10 cellular contexts compared by ENCODE assay signal in genomic region chr9:92590386-92590785, GRCh38. TPM values are rescaled to one million over a fixed set of nuclear protein-coding genes. Genes with fewer than 3 reads are reported as not detected.
DNase-seq lines count a peak whose midpoint lies in the region; ATAC-seq and TF ChIP-seq lines count a peak whose summit lies in the region.
"Had no signal": no experiment of that assay in that cellular context is flagged by ENCODE, and none has a peak within 500 bp of the region (broad histone marks: within the 10 kb centered on the region; RNA-seq: fewer than 3 reads in every experiment).

No MANE protein-coding gene starts in this region.

- H2BK15ac ChIP-seq in IMR-90 (ENCODE audit: low read depth, low read length): no peak overlapping the region

- no peak for TF ChIP-seq RAD21 in IMR-90 (IDR thresholded peaks at IDR 0.05; ENCODE audit: low read length)

- H3K79me1 ChIP-seq in IMR-90 (ENCODE audit: low read depth in 1 of 2, low read length in 2 of 2): no peaks in the 10 kb centered on the region

- TF ChIP-seq POLR2A in IMR-90 (IDR thresholded peaks at IDR 0.05; ENCODE audit: low read depth, low read length): no peak
- TF ChIP-seq POLR2A in gastrocnemius medialis (IDR thresholded peaks at IDR 0.05): no peak

- no peak overlapping the region for H2BK5ac ChIP-seq in IMR-90 (ENCODE audit: low read depth, low read length, poor library complexity, severe bottlenecking)

- BruUV-seq in IMR-90 (replicated peaks; lab: Mats Ljungman, UMichigan) (no TSS peak), OCI-LY7 (replicated peaks; lab: Mats Ljungman, UMichigan) (no TSS peak)

- no peak overlapping the region for H3K4me2 ChIP-seq in IMR-90 (ENCODE audit: low read depth, low read length)
- no peak overlapping the region for H3K4me2 ChIP-seq in OCI-LY7 (ENCODE audit: low read length)

- no peak overlapping the region for H2BK20ac ChIP-seq in IMR-90 (ENCODE audit: low read depth, low read length)

- in situ Hi-C loops in IMR-90 (cut with MboI; ENCODE audit: low sequenced_read_pairs): no loop called here
- in situ Hi-C loops in gastrocnemius medialis (cut with MboI; ENCODE audit: low sequenced_read_pairs in 4 of 4): no loop called here

- DNase-seq in IMR-90: peak; percentile 48
- DNase-seq in chondrocyte (ENCODE audit: low spot score): no peak
- peak in 1 of 2 donors; percentile 65 for DNase-seq in left colon
- DNase-seq in gastrocnemius medialis: peak; percentile 35 to 59
- no peak for DNase-seq in OCI-LY7 (ENCODE audit: low spot score)
- no peak for DNase-seq in 8988T
- DNase-seq in GM20000 (ENCODE audit: low spot score): no peak
- no peak for DNase-seq in kidney glomerular epithelial cell (lab: John Stamatoyannopoulos, UW)
- DNase-seq: NCI-H2171; stimulated activated CD4-positive, alpha-beta T cell treated with anti-CD3 and anti-CD28 coated beads, Interleukin-4, amount 100 ng/mL, for 24 hours had no signal

- H3K14ac ChIP-seq in IMR-90 (replicated peaks; ENCODE audit: low read depth, low read length): no peak overlapping the region

- H2AK5ac ChIP-seq in IMR-90 (ENCODE audit: low read depth, low read length): no peak overlapping the region

- no peak overlapping the region for H3K9ac ChIP-seq in IMR-90 (ENCODE audit: low read depth, low read length)

- H3K27ac ChIP-seq in IMR-90 (ENCODE audit: insufficient read depth, low read length): no peak overlapping the region
- H3K27ac ChIP-seq in gastrocnemius medialis: peak overlapping the region in 1 of 4 donors; percentile 26
- H3K27ac ChIP-seq in OCI-LY7 (ENCODE audit: low read depth, low read length, poor library complexity, severe bottlenecking): no peak overlapping the region

- H2AFZ ChIP-seq in IMR-90 (replicated peaks; ENCODE audit: low read length, poor library complexity) (no peak overlapping the region), OCI-LY7 (ENCODE audit: low read length) (no peak overlapping the region)

- H3K9me1 ChIP-seq in IMR-90 (ENCODE audit: insufficient read depth, low read length): no peaks in the 10 kb centered on the region

- POLR2A ChIA-PET in IMR-90 (lab: Charles Lee; ENCODE audit: unreplicated experiment) (interaction anchor here (0.8 kb wide), 1 partner anchor 10 kb away, joined by 4 read pairs; no protein-coding TSS in a partner anchor), OCI-LY7 (lab: Charles Lee) (interaction anchor here (0.6 to 1.7 kb wide), 2 partner anchors 11 to 316 kb away, joined by 3 to 4 read pairs; no protein-coding TSS in a partner anchor)

- no peaks in the 10 kb centered on the region for H3K27me3 ChIP-seq in IMR-90 (ENCODE audit: control insufficient read depth, insufficient read depth, low read length)
- no peaks in the 10 kb centered on the region for H3K27me3 ChIP-seq in gastrocnemius medialis

- peaks cover 4% of the 10 kb centered on the region for H3K36me3 Mint-ChIP-seq in chondrocyte (ENCODE audit: low read depth)

- H4K20me1 ChIP-seq in IMR-90 (ENCODE audit: insufficient read depth, low read length) (no peaks in the 10 kb centered on the region), OCI-LY7 (ENCODE audit: insufficient read depth, low read length) (no peaks in the 10 kb centered on the region)

- H3K4me1 Mint-ChIP-seq in chondrocyte (ENCODE audit: low read depth): peaks cover 34% of the 10 kb centered on the region

- H3K9me2 ChIP-seq in OCI-LY7 (ENCODE audit: insufficient read depth, low read length): no peaks in the 10 kb centered on the region

- H3K9me3 ChIP-seq in IMR-90 (ENCODE audit: control insufficient read depth, insufficient read depth, low read length) (0 out of 2 replicates have a peak, but pooled peaks cover 2% of the 10 kb centered on the region), gastrocnemius medialis (no peaks in the 10 kb centered on the region), OCI-LY7 (ENCODE audit: low read length) (no peaks in the 10 kb centered on the region)

- H3K4me1 ChIP-seq in IMR-90 (ENCODE audit: control insufficient read depth, insufficient read depth, low read length) (peaks cover 2% of the 10 kb centered on the region; the same call in 1 of the 2 replicates), gastrocnemius medialis (peaks cover 4 to 20% of the 10 kb centered on the region in 2 donors), OCI-LY7 (ENCODE audit: insufficient read depth, low read length, poor library complexity, severe bottlenecking) (no peaks in the 10 kb centered on the region)

- intact Hi-C loops in IMR-90 (cut with micrococcal nuclease) (no loop called here), left colon (cut with DNase I, micrococcal nuclease) (no loop called here), gastrocnemius medialis (cut with DNase I; ENCODE audit: low total_unique reads) (no loop called here), OCI-LY7 (cut with micrococcal nuclease; ENCODE audit: unreplicated experiment) (no loop called here)

- H3K9me3 Mint-ChIP-seq in chondrocyte (ENCODE audit: low read depth): peaks cover 5% of the 10 kb centered on the region

- dilution Hi-C loops in IMR-90 (cut with HindIII; ENCODE audit: low sequenced_read_pairs, unreplicated experiment): no loop called here

- H2BK120ac ChIP-seq in IMR-90 (ENCODE audit: low read depth, low read length): no peak overlapping the region

- H2AK9ac ChIP-seq in IMR-90 (replicated peaks; ENCODE audit: low read depth, low read length, poor library complexity): no peak overlapping the region

- H3K23ac ChIP-seq in IMR-90 (ENCODE audit: low read depth, low read length): no peak overlapping the region

- no peak overlapping the region for H4K5ac ChIP-seq in IMR-90 (ENCODE audit: low read depth, low read length)

- no peaks in the 10 kb centered on the region for H3K27me3 Mint-ChIP-seq in chondrocyte (ENCODE audit: low read depth)

- no peak overlapping the region for H4K91ac ChIP-seq in IMR-90 (ENCODE audit: insufficient read depth, low read depth, low read length)

- no peak overlapping the region for H3K4ac ChIP-seq in IMR-90 (ENCODE audit: low read depth, low read length)

- WGBS in IMR-90 (ENCODE audit: extremely low coverage in 2 of 2, insufficient read length in 1 of 2), 2 experiments: 14% methylated on average over 1 of the region's 3 CpGs; no CpG with 5 or more reads in 1 of the 2 experiments

- no peak overlapping the region for H3K18ac ChIP-seq in IMR-90 (ENCODE audit: low read depth, low read length)

- H4K8ac ChIP-seq in IMR-90 (ENCODE audit: low read depth in 2 of 2, low read length in 2 of 2): no peak overlapping the region

- CTCF ChIA-PET in IMR-90 (lab: Yijun Ruan, JAX) (interaction anchor here (0.8 to 1.6 kb wide), 3 partner anchors 9 to 29 kb away, joined by 3 to 6 read pairs (median 4); no protein-coding TSS in a partner anchor), OCI-LY7 (lab: Charles Lee; ENCODE audit: unreplicated experiment) (no interaction called here)

- no peak for TF ChIP-seq CTCF in IMR-90 (conservative IDR thresholded peaks at IDR 0.05; ENCODE audit: low read depth, low read length)
- no peak for TF ChIP-seq CTCF in chondrocyte (IDR thresholded peaks at IDR 0.05)
- no peak for TF ChIP-seq CTCF in gastrocnemius medialis (IDR thresholded peaks at IDR 0.05 in 4 of 5, conservative IDR thresholded peaks at IDR 0.05 in 1 of 5)
- TF ChIP-seq CTCF in OCI-LY7 (conservative IDR thresholded peaks at IDR 0.05; ENCODE audit: low read length): no peak
- no peak for TF ChIP-seq CTCF in GM20000 (IDR thresholded peaks at IDR 0.05; ENCODE audit: extremely low read depth, missing control alignments)

- H3K56ac ChIP-seq in IMR-90 (ENCODE audit: extremely low read depth, insufficient read depth, low read length): no peak overlapping the region

- no peak overlapping the region for H3K4me3 Mint-ChIP-seq in chondrocyte (ENCODE audit: unreplicated experiment)

- no peaks in the 10 kb centered on the region for H3K36me3 ChIP-seq in IMR-90 (ENCODE audit: control insufficient read depth, insufficient read depth, low read length)
- H3K36me3 ChIP-seq in gastrocnemius medialis: no peaks in the 10 kb centered on the region
- no peaks in the 10 kb centered on the region for H3K36me3 ChIP-seq in OCI-LY7 (ENCODE audit: insufficient read depth, low read length)

- H3K79me2 ChIP-seq in OCI-LY7 (ENCODE audit: insufficient read depth, low read depth, low read length): no peaks in the 10 kb centered on the region

- ATAC-seq in IMR-90 (ENCODE audit: low read depth) (peak; percentile 90), left colon (peak; percentile 80), gastrocnemius medialis (peak in 1 of 2 donors; percentile 81)

- H3K27ac Mint-ChIP-seq in chondrocyte (ENCODE audit: unreplicated experiment): peak overlapping the region; percentile 38

- no peak overlapping the region for H3K4me3 ChIP-seq in IMR-90 (ENCODE audit: insufficient read depth, low read depth, low read length)
- no peak overlapping the region for H3K4me3 ChIP-seq in gastrocnemius medialis
- H3K4me3 ChIP-seq in OCI-LY7 (ENCODE audit: low read depth, low read length, poor library complexity, severe bottlenecking): no peak overlapping the region

TF ChIP-seq in IMR-90, 13 proteins besides CTCF, POLR2A, EP300 and RAD21:
- no peak for TF ChIP-seq ELK1 (IDR thresholded peaks at IDR 0.05; ENCODE audit: borderline replicate concordance, low read depth, low read length)
- peak; percentile 40 for TF ChIP-seq CEBPB (IDR thresholded peaks at IDR 0.05; ENCODE audit: low read depth, low read length)

RNA-seq across cellular contexts. Expression of gene ECM2, which starts 54.6 kb away (rescaled TPM):
- under 0.01 and 0.36 TPM in 2 replicates for total RNA-seq in IMR-90 (2012; rRNA removed)
- polyA plus RNA-seq in IMR-90 (2012; rRNA removed): 0.26 TPM in 2 replicates
- 0.06 and 0.09 TPM in 2 replicates for polyA plus RNA-seq in IMR-90 (2012; cell fraction: cytosol; rRNA removed)
- polyA plus RNA-seq in IMR-90 (2012; cell fraction: nucleus; rRNA removed; ENCODE audit: low replicate concordance): 0.08 and 0.50 TPM in 2 replicates
- total RNA-seq in chondrocyte: 31.7 to 39.6 TPM (median 34.2 TPM) in 3 replicates
- total RNA-seq in left colon: 1 to 10 TPM; 1.1 to 2.9 TPM
- total RNA-seq in gastrocnemius medialis: 1 to 10 TPM; 1.5 to 9.7 (median 3.9) TPM
- total RNA-seq in OCI-LY7 (2014; rRNA removed; shearing (Covaris generic)): not detected in 2 replicates
- total RNA-seq in OCI-LY7 (2022): not detected in 2 replicates

Comparison
In these comparisons a context has a peak if more than half of its experiments do, and no peak if none do; other contexts are left out.
1. DNase-seq: peak in IMR-90 (single experiment) and gastrocnemius medialis (2 of 2); none in chondrocyte (single experiment), OCI-LY7 (single experiment), 8988T (single experiment), GM20000 (single experiment) and kidney glomerular epithelial cell (single experiment).